ENCODE assay signal across 1 cellular context in genomic region chr4:177441803-177442622, GRCh38.
A peak's percentile ranks its signal among the peaks of the same experiment; 100 is the strongest.
TF ChIP-seq lines count a peak whose summit lies in the region.

Gene AGA (minus strand): TSS chr4:177442437. CDS start chr4:177442375, 62 bp downstream.

TF ChIP-seq in K562, 482 proteins besides CTCF, POLR2A, EP300 and RAD21 (continued from another document and continues in another):
- TF ChIP-seq USF1 (CRISPR knock-in tag; IDR thresholded peaks at IDR 0.05) (peak; percentile 55; the same call in 1 of the 2 replicates), ZBTB7A (IDR thresholded peaks at IDR 0.05; ENCODE audit: borderline replicate concordance, control insufficient read depth, low read depth, low read length) (no peak), DLX4 (CRISPR knock-in tag; IDR thresholded peaks at IDR 0.05) (no peak), ZNF586 (CRISPR knock-in tag; conservative IDR thresholded peaks at IDR 0.05) (no peak), ELK3 (CRISPR knock-in tag; IDR thresholded peaks at IDR 0.05) (no peak), PTTG1 (tag; IDR thresholded peaks at IDR 0.05; ENCODE audit: low read depth) (no peak), HMGXB4 (CRISPR knock-in tag; IDR thresholded peaks at IDR 0.05) (no peak), SIN3A (IDR thresholded peaks at IDR 0.05; ENCODE audit: borderline replicate concordance in 2 of 2, control insufficient read depth in 1 of 2, low read depth in 2 of 2, low read length in 2 of 2) (peak in 1 of 2 experiments; percentile 33; a peak in 1 of 4 replicates), BCL6 (CRISPR knock-in tag; IDR thresholded peaks at IDR 0.05) (no peak), CBX5 (IDR thresholded peaks at IDR 0.05; ENCODE audit: borderline replicate concordance, low read depth) (no peak), ARID3B (CRISPR knock-in tag; IDR thresholded peaks at IDR 0.05; ENCODE audit: borderline replicate concordance) (no peak), POLR2H (tag; IDR thresholded peaks at IDR 0.05; ENCODE audit: low read depth) (peak; percentile 84), ZNF146 (CRISPR knock-in tag; IDR thresholded peaks at IDR 0.05; ENCODE audit: unreplicated experiment) (peak; percentile 70), ZNF76 (CRISPR knock-in tag; IDR thresholded peaks at IDR 0.05; ENCODE audit: borderline replicate concordance) (no peak), HDAC3 (IDR thresholded peaks at IDR 0.05; ENCODE audit: borderline replicate concordance, partially characterized antibody) (peak; percentile 23), L3MBTL2 (IDR thresholded peaks at IDR 0.05) (peak; percentile 79), KDM1A (IDR thresholded peaks at IDR 0.05) (no peak), TEAD1 (CRISPR knock-in tag; IDR thresholded peaks at IDR 0.05) (no peak), ZBTB5 (IDR thresholded peaks at IDR 0.05) (no peak), CHD4 (IDR thresholded peaks at IDR 0.05; ENCODE audit: insufficient read depth, insufficient replicate concordance, low read depth, low read length, poor library complexity, severe bottlenecking) (no peak), PRMT5 (CRISPR knock-in tag; IDR thresholded peaks at IDR 0.05) (no peak)
- TF ChIP-seq, protein P1, sequence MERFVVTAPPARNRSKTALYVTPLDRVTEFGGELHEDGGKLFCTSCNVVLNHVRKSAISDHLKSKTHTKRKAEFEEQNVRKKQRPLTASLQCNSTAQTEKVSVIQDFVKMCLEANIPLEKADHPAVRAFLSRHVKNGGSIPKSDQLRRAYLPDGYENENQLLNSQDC (CRISPR knock-in tag; IDR thresholded peaks at IDR 0.05) = no peak
- TF ChIP-seq, protein P2, sequence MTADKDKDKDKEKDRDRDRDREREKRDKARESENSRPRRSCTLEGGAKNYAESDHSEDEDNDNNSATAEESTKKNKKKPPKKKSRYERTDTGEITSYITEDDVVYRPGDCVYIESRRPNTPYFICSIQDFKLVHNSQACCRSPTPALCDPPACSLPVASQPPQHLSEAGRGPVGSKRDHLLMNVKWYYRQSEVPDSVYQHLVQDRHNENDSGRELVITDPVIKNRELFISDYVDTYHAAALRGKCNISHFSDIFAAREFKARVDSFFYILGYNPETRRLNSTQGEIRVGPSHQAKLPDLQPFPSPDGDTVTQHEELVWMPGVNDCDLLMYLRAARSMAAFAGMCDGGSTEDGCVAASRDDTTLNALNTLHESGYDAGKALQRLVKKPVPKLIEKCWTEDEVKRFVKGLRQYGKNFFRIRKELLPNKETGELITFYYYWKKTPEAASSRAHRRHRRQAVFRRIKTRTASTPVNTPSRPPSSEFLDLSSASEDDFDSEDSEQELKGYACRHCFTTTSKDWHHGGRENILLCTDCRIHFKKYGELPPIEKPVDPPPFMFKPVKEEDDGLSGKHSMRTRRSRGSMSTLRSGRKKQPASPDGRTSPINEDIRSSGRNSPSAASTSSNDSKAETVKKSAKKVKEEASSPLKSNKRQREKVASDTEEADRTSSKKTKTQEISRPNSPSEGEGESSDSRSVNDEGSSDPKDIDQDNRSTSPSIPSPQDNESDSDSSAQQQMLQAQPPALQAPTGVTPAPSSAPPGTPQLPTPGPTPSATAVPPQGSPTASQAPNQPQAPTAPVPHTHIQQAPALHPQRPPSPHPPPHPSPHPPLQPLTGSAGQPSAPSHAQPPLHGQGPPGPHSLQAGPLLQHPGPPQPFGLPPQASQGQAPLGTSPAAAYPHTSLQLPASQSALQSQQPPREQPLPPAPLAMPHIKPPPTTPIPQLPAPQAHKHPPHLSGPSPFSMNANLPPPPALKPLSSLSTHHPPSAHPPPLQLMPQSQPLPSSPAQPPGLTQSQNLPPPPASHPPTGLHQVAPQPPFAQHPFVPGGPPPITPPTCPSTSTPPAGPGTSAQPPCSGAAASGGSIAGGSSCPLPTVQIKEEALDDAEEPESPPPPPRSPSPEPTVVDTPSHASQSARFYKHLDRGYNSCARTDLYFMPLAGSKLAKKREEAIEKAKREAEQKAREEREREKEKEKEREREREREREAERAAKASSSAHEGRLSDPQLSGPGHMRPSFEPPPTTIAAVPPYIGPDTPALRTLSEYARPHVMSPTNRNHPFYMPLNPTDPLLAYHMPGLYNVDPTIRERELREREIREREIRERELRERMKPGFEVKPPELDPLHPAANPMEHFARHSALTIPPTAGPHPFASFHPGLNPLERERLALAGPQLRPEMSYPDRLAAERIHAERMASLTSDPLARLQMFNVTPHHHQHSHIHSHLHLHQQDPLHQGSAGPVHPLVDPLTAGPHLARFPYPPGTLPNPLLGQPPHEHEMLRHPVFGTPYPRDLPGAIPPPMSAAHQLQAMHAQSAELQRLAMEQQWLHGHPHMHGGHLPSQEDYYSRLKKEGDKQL (CRISPR knock-in tag; IDR thresholded peaks at IDR 0.05; ENCODE audit: borderline replicate concordance) = no peak
- TF ChIP-seq, protein P3, sequence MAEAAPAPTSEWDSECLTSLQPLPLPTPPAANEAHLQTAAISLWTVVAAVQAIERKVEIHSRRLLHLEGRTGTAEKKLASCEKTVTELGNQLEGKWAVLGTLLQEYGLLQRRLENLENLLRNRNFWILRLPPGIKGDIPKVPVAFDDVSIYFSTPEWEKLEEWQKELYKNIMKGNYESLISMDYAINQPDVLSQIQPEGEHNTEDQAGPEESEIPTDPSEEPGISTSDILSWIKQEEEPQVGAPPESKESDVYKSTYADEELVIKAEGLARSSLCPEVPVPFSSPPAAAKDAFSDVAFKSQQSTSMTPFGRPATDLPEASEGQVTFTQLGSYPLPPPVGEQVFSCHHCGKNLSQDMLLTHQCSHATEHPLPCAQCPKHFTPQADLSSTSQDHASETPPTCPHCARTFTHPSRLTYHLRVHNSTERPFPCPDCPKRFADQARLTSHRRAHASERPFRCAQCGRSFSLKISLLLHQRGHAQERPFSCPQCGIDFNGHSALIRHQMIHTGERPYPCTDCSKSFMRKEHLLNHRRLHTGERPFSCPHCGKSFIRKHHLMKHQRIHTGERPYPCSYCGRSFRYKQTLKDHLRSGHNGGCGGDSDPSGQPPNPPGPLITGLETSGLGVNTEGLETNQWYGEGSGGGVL (CRISPR knock-in tag; IDR thresholded peaks at IDR 0.05) = no peak
- TF ChIP-seq, protein P4, sequence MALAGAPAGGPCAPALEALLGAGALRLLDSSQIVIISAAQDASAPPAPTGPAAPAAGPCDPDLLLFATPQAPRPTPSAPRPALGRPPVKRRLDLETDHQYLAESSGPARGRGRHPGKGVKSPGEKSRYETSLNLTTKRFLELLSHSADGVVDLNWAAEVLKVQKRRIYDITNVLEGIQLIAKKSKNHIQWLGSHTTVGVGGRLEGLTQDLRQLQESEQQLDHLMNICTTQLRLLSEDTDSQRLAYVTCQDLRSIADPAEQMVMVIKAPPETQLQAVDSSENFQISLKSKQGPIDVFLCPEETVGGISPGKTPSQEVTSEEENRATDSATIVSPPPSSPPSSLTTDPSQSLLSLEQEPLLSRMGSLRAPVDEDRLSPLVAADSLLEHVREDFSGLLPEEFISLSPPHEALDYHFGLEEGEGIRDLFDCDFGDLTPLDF (CRISPR knock-in tag; IDR thresholded peaks at IDR 0.05) = peak; percentile 63
- TF ChIP-seq, protein P5, sequence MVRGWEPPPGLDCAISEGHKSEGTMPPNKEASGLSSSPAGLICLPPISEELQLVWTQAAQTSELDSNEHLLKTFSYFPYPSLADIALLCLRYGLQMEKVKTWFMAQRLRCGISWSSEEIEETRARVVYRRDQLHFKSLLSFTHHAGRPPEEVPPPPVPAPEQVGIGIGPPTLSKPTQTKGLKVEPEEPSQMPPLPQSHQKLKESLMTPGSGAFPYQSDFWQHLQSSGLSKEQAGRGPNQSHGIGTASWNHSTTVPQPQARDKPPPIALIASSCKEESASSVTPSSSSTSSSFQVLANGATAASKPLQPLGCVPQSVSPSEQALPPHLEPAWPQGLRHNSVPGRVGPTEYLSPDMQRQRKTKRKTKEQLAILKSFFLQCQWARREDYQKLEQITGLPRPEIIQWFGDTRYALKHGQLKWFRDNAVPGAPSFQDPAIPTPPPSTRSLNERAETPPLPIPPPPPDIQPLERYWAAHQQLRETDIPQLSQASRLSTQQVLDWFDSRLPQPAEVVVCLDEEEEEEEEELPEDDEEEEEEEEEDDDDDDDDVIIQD (CRISPR knock-in tag; IDR thresholded peaks at IDR 0.05) = no peak
- TF ChIP-seq, protein P6, sequence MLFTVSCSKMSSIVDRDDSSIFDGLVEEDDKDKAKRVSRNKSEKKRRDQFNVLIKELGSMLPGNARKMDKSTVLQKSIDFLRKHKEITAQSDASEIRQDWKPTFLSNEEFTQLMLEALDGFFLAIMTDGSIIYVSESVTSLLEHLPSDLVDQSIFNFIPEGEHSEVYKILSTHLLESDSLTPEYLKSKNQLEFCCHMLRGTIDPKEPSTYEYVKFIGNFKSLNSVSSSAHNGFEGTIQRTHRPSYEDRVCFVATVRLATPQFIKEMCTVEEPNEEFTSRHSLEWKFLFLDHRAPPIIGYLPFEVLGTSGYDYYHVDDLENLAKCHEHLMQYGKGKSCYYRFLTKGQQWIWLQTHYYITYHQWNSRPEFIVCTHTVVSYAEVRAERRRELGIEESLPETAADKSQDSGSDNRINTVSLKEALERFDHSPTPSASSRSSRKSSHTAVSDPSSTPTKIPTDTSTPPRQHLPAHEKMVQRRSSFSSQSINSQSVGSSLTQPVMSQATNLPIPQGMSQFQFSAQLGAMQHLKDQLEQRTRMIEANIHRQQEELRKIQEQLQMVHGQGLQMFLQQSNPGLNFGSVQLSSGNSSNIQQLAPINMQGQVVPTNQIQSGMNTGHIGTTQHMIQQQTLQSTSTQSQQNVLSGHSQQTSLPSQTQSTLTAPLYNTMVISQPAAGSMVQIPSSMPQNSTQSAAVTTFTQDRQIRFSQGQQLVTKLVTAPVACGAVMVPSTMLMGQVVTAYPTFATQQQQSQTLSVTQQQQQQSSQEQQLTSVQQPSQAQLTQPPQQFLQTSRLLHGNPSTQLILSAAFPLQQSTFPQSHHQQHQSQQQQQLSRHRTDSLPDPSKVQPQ (CRISPR knock-in tag; IDR thresholded peaks at IDR 0.05; ENCODE audit: borderline replicate concordance) = no peak
